ENCODE assay signal across 8 cellular contexts in the genomic region with DNA sequence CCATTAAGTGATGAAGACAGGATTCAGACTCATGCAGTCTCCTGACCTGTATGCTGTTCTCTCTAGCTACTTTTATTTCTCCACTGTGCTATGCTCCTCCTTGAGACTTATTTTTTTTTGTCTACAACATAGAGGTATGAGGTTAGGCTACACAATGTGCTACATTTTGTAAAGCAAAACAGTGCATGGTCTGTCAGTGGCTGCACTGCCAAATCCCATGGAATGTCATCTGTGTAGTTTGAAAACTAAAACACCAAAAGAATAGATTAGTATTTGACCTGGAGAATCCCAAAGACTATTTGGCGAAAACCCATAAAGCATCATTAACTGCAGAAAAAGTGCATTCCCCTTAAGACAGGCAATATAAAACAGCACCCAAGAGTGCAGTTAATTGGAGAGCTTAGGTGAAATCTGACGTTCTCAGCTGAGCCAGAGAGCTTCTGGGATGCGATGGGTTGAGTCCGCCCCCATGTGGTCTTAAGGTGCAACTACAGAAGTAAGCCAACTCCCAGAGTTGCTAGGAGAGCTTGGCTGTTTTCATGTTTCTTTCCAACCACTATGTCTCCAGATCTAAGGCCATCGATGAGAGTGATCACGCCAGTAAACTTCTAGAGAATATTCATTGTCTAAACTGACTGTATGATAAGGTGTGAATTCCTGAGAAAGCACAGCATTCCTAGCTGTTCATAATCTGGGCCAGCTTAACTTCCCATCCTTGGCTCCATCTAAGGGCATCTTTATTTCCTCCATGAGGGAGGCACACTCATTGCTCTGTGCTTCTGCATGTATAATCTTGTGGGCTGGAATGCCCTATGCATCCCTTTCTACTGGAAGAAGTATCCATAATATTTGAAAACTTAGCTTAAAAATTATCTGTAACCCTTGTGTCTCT. TPM values are rescaled to one million over a fixed set of nuclear protein-coding genes. Genes with fewer than 3 reads are reported as not detected.
DNase-seq lines count a peak whose midpoint lies in the region; ATAC-seq and TF ChIP-seq lines count a peak whose summit lies in the region.

No MANE protein-coding gene starts in this region.

- H3K4me1 Mint-ChIP-seq in Calu3 (ENCODE audit: low read depth, unreplicated experiment): no peaks in the 10 kb centered on the region
- H3K4me1 Mint-ChIP-seq in activated CD8-positive, alpha-beta T cell treated with anti-CD3 and anti-CD28 coated beads for 36 hours (ENCODE audit: low read depth): no peaks in the 10 kb centered on the region
- H3K4me1 Mint-ChIP-seq in naive B cell: no peaks in the 10 kb centered on the region

- TF ChIP-seq CTCF in Calu3 (IDR thresholded peaks at IDR 0.05; ENCODE audit: unreplicated experiment) (peak; percentile 95), tibial artery (IDR thresholded peaks at IDR 0.05) (peak; percentile 75 to 91)
- peak; percentile 75 for TF ChIP-seq CTCF in activated CD8-positive, alpha-beta T cell treated with anti-CD3 and anti-CD28 coated beads for 36 hours (IDR thresholded peaks at IDR 0.05)

- CTCF ChIA-PET in Calu3 (lab: Charles Lee): interaction anchor here (0.6 to 2.4 kb wide), 15 partner anchors 9 to 1490 kb away, joined by 3 to 71 read pairs (median 3); no protein-coding TSS in a partner anchor
- CTCF ChIA-PET in activated CD8-positive, alpha-beta T cell treated with anti-CD3 and anti-CD28 coated beads for 36 hours (lab: Charles Lee): interaction anchor here (0.6 to 7.5 kb wide), 45 partner anchors 10 to 639 kb away, joined by 3 to 131 read pairs (median 4); partner anchors contain the start of gene CYP2J2

- POLR2A ChIA-PET in activated CD8-positive, alpha-beta T cell treated with anti-CD3 and anti-CD28 coated beads for 36 hours (lab: Charles Lee): interaction anchor here (0.6 to 1.1 kb wide), 2 partner anchors 47 to 655 kb away, joined by 3 to 4 read pairs; no protein-coding TSS in a partner anchor

- H3K27ac Mint-ChIP-seq in Calu3 (ENCODE audit: unreplicated experiment): no peak overlapping the region
- no peak overlapping the region for H3K27ac Mint-ChIP-seq in activated CD8-positive, alpha-beta T cell treated with anti-CD3 and anti-CD28 coated beads for 36 hours
- H3K27ac Mint-ChIP-seq in naive B cell: no peak overlapping the region

- no peak overlapping the region for H3K4me3 ChIP-seq in tibial artery

- no peaks in the 10 kb centered on the region for H3K27me3 Mint-ChIP-seq in Calu3 (ENCODE audit: unreplicated experiment)
- peaks cover 2% of the 10 kb centered on the region for H3K27me3 Mint-ChIP-seq in activated CD8-positive, alpha-beta T cell treated with anti-CD3 and anti-CD28 coated beads for 36 hours
- H3K27me3 Mint-ChIP-seq in naive B cell: peaks cover 11 to 17% (median 14%) of the 10 kb centered on the region in 3 donors

- H3K9me3 ChIP-seq in tibial artery: no peaks in the 10 kb centered on the region

- BruUV-seq in Calu3 (replicated peaks; lab: Mats Ljungman, UMichigan): no TSS peak

- H3K4me3 Mint-ChIP-seq in Calu3 (ENCODE audit: low read depth, unreplicated experiment) (no peak overlapping the region), naive B cell (no peak overlapping the region)
- no peak overlapping the region for H3K4me3 Mint-ChIP-seq in activated CD8-positive, alpha-beta T cell treated with anti-CD3 and anti-CD28 coated beads for 36 hours

- H3K36me3 ChIP-seq in tibial artery: no peaks in the 10 kb centered on the region

- no peaks in the 10 kb centered on the region for H3K27me3 ChIP-seq in tibial artery

- H3K36me3 Mint-ChIP-seq in Calu3 (ENCODE audit: insufficient read depth, unreplicated experiment): no peaks in the 10 kb centered on the region
- no peaks in the 10 kb centered on the region for H3K36me3 Mint-ChIP-seq in activated CD8-positive, alpha-beta T cell treated with anti-CD3 and anti-CD28 coated beads for 36 hours (ENCODE audit: low read depth)
- H3K36me3 Mint-ChIP-seq in naive B cell: no peaks in the 10 kb centered on the region

- intact Hi-C loops in Calu3 (cut with micrococcal nuclease; ENCODE audit: unreplicated experiment): loop anchor here (1.0 kb wide), 2 partner anchors 44 to 68 kb away; no protein-coding TSS in a partner anchor
- intact Hi-C loops in activated CD8-positive, alpha-beta T cell treated with anti-CD3 and anti-CD28 coated beads for 36 hours (cut with micrococcal nuclease): loop anchor here (1.0 to 5.0 kb wide), 2 partner anchors 45 to 68 kb away; no protein-coding TSS in a partner anchor
- intact Hi-C loops in tibial artery (cut with DNase I; ENCODE audit: low total_unique reads): no loop called here

- no peak overlapping the region for H3K27ac ChIP-seq in tibial artery

- no peaks in the 10 kb centered on the region for H3K4me1 ChIP-seq in tibial artery

- ATAC-seq in GM19351 (IDR thresholded peaks at IDR 0.05; ENCODE audit: unreplicated experiment) (peak; percentile 97), HG03354 (IDR thresholded peaks at IDR 0.05; ENCODE audit: poor library complexity, severe bottlenecking, unreplicated experiment) (peak; percentile 97), esophagus mucosa (peak; percentile 95), naive B cell (ENCODE audit: low read depth in 2 of 2) (peak; percentile 38 to 52)
- peak; percentile 93 for ATAC-seq in activated CD8-positive, alpha-beta T cell treated with anti-CD3 and anti-CD28 coated beads for 36 hours

- H3K9me3 Mint-ChIP-seq in Calu3 (ENCODE audit: low read depth, unreplicated experiment): no peaks in the 10 kb centered on the region
- H3K9me3 Mint-ChIP-seq in activated CD8-positive, alpha-beta T cell treated with anti-CD3 and anti-CD28 coated beads for 36 hours: no peaks in the 10 kb centered on the region
- no peaks in the 10 kb centered on the region for H3K9me3 Mint-ChIP-seq in naive B cell

- DNase-seq in Calu3 (peak; percentile 67), NCI-H69 (lab: John Stamatoyannopoulos, UW) (peak; percentile 72), naive B cell (peak; percentile 20), tibial artery (peak in 1 of 2 donors; percentile 33)
- peak; percentile 66 for DNase-seq in activated CD8-positive, alpha-beta T cell treated with anti-CD3 and anti-CD28 coated beads for 36 hours

RNA-seq across cellular contexts. Expression of gene CYP2J2, which starts 20.7 kb away (rescaled TPM):
- total RNA-seq in Calu3 (2022) (15.2 and 17.0 TPM in 2 replicates), esophagus mucosa (8.8 TPM)
- total RNA-seq in activated CD8-positive, alpha-beta T cell treated with anti-CD3 and anti-CD28 coated beads for 36 hours: 1 to 10 TPM in 1 of 2 experiments, under 1 TPM in 1; 0.83 to 1.4 TPM
- polyA plus RNA-seq in naive B cell (ENCODE audit: low read depth in 6 of 6): 1 to 10 TPM in 2 of 6 donors, under 1 TPM in 2, not detected in 2; 0.13 to 1.2 (median 0.79) TPM

Comparison
In these comparisons a context has a peak if more than half of its experiments do, and no peak if none do; other contexts are left out.
1. ATAC-seq: peak in every context shown above with its lines; median percentile 97 in GM19351; 97 in HG03354; 95 in esophagus mucosa; 93 in activated CD8-positive, alpha-beta T cell treated with anti-CD3 and anti-CD28 coated beads for 36 hours; 45 in naive B cell.